28 cellular contexts compared by ENCODE assay signal in genomic region chr1:100428160-100428559, GRCh38.
DNase-seq lines count a peak whose midpoint lies in the region; ATAC-seq, FAIRE-seq and TF ChIP-seq lines count a peak whose summit lies in the region.
"Had no signal": no experiment of that assay in that cellular context is flagged by ENCODE, and none has a peak within 500 bp of the region (broad histone marks: within the 10 kb centered on the region; RNA-seq: fewer than 3 reads in every experiment).

No MANE protein-coding gene starts in this region.

- POLR2A ChIA-PET in HEK293 (lab: Yijun Ruan, JAX), result no interaction called here

- in situ Hi-C loops in HAP-1 (cut with MboI; ENCODE audit: low sequenced_read_pairs), result no loop called here

- H3K4me1 ChIP-seq in HEK293 (ENCODE audit: control insufficient read depth, insufficient read depth, low read length), result no peaks in the 10 kb centered on the region
- H3K4me1 ChIP-seq in small intestine (ENCODE audit: control insufficient read depth in 2 of 2, insufficient read depth in 1 of 2, low read depth in 1 of 2, low read length in 1 of 2), result no peaks in the 10 kb centered on the region
- H3K4me1 ChIP-seq in HAP-1, result 0 out of 2 replicates have a peak, but pooled peaks cover 2% of the 10 kb centered on the region
- H3K4me1 ChIP-seq: left ventricle myocardium inferior, testis, uterus had no signal

- peaks cover 2% of the 10 kb centered on the region for H3K9me3 Mint-ChIP-seq in activated T-cell treated with anti-CD3 and anti-CD28 coated beads, Interleukin-2, amount 50 U/mL, for 4 hours
- H3K9me3 Mint-ChIP-seq in activated T-helper 1 cell treated with anti-CD3 and anti-CD28 coated beads, Interleukin-12 subunit alpha, Interleukin-12 subunit beta, Interleukin-2, Interleukin-4 antibody, amounts not matched to agents 30 ng/mL and 10 ng/mL and 1 ng/mL, durations not matched to agents 14 hours and 24 hours and 36 hours, result no peaks in the 10 kb centered on the region
- H3K9me3 Mint-ChIP-seq: naive B cell; stimulated activated memory B cell treated with anti-CD40 and anti-IgM and Interleukin-4, amounts not matched to agents 10 μg/mL and 1 μg/mL and 100 μg/mL, for 72 hours had no signal

- peaks cover 62% of the 10 kb centered on the region for H3K4me1 Mint-ChIP-seq in activated T-cell treated with anti-CD3 and anti-CD28 coated beads, Interleukin-2, amount 50 U/mL, for 4 hours (ENCODE audit: low read depth)
- H3K4me1 Mint-ChIP-seq in activated T-helper 1 cell treated with anti-CD3 and anti-CD28 coated beads, Interleukin-12 subunit alpha, Interleukin-12 subunit beta, Interleukin-2, Interleukin-4 antibody, amounts not matched to agents 30 ng/mL and 10 ng/mL and 1 ng/mL, durations not matched to agents 14 hours and 24 hours and 36 hours (ENCODE audit: low read depth), result peaks cover 57% of the 10 kb centered on the region

- H3K27me3 ChIP-seq in small intestine (ENCODE audit: control insufficient read depth in 2 of 2, insufficient read depth in 2 of 2, low read length in 2 of 2), result no peaks in the 10 kb centered on the region
- no peaks in the 10 kb centered on the region for H3K27me3 ChIP-seq in HAP-1 (ENCODE audit: low read depth)
- H3K27me3 ChIP-seq: BLaER1 treated with 17β-estradiol and CSF1 and Interleukin-3, amounts not matched to agents 10 nM and 100 nM; brain microvascular endothelial cell; testis; uterus had no signal

- H3K36me3 ChIP-seq in HEK293 (ENCODE audit: control insufficient read depth in 2 of 2, insufficient read depth in 1 of 2, low read length in 2 of 2), result no peaks in the 10 kb centered on the region
- H3K36me3 ChIP-seq in small intestine (ENCODE audit: control insufficient read depth in 2 of 2, insufficient read depth in 2 of 2, low read length in 2 of 2), result peaks cover 0 to 4% of the 10 kb centered on the region in 2 donors
- no peaks in the 10 kb centered on the region for H3K36me3 ChIP-seq in HAP-1 (replicated peaks)
- H3K36me3 ChIP-seq: brain microvascular endothelial cell, uterus had no signal

- CTCF ChIA-PET in HEK293 (lab: Yijun Ruan, JAX), result interaction anchor here (0.6 kb wide), 1 partner anchor 53 kb away, joined by 3 read pairs; no protein-coding TSS in a partner anchor

- H3K4me3 ChIP-seq in HEK293 (ENCODE audit: low read depth, low read length) (no peak overlapping the region), small intestine (ENCODE audit: low read depth in 1 of 2, low read length in 2 of 2) (no peak overlapping the region), HAP-1 (no peak overlapping the region)
- H3K4me3 ChIP-seq: BLaER1 treated with 17β-estradiol and CSF1 and Interleukin-3, amounts not matched to agents 10 nM and 100 nM; left ventricle myocardium inferior; testis; uterus had no signal

- H3K27ac ChIP-seq in HEK293 (ENCODE audit: extremely low read depth, low read depth, low read length) (no peak overlapping the region), small intestine (ENCODE audit: low read depth in 1 of 2, low read length in 1 of 2) (no peak overlapping the region)
- H3K27ac ChIP-seq: BLaER1 treated with 17β-estradiol and CSF1 and Interleukin-3, amounts not matched to agents 10 nM and 100 nM; brain microvascular endothelial cell; left ventricle myocardium inferior; testis; uterus had no signal

- peak; percentile 70 to 74 for ATAC-seq in activated T-cell treated with anti-CD3 and anti-CD28 coated beads, Interleukin-2, amount 50 U/mL, for 4 hours
- ATAC-seq: Panc1; stimulated activated memory B cell treated with anti-CD40 and anti-IgM and Interleukin-4, amounts not matched to agents 10 μg/mL and 1 μg/mL and 100 μg/mL, for 72 hours had no signal

- FAIRE-seq in small intestine (lab: Jason Lieb, UNC), result peak; percentile 10
- FAIRE-seq: D721Med, frontal cortex, H54, HTR-8/SVneo had no signal

- H3K9me3 ChIP-seq in HEK293 (ENCODE audit: control insufficient read depth, insufficient read depth, low read depth, low read length), result no peaks in the 10 kb centered on the region
- H3K9me3 ChIP-seq in small intestine (ENCODE audit: control insufficient read depth, low read depth), result no peaks in the 10 kb centered on the region
- H3K9me3 ChIP-seq in HAP-1, result no peaks in the 10 kb centered on the region
- H3K9me3 ChIP-seq: BLaER1 treated with 17β-estradiol and CSF1 and Interleukin-3, amounts not matched to agents 10 nM and 100 nM; left ventricle myocardium inferior; testis; uterus had no signal

- intact Hi-C loops in activated T-helper 1 cell treated with anti-CD3 and anti-CD28 coated beads, Interleukin-12 subunit alpha, Interleukin-12 subunit beta, Interleukin-2, Interleukin-4 antibody, amounts not matched to agents 30 ng/mL and 10 ng/mL and 1 ng/mL, durations not matched to agents 14 hours and 24 hours and 36 hours (cut with micrococcal nuclease), result loop anchor here (1.0 kb wide), 1 partner anchor 12 kb away; no protein-coding TSS in a partner anchor

- H3K27ac Mint-ChIP-seq in activated T-helper 1 cell treated with anti-CD3 and anti-CD28 coated beads, Interleukin-12 subunit alpha, Interleukin-12 subunit beta, Interleukin-2, Interleukin-4 antibody, amounts not matched to agents 30 ng/mL and 10 ng/mL and 1 ng/mL, durations not matched to agents 14 hours and 24 hours and 36 hours, result peak overlapping the region; percentile 7
- H3K27ac Mint-ChIP-seq: stimulated activated memory B cell treated with anti-CD40 and anti-IgM and Interleukin-4, amounts not matched to agents 10 μg/mL and 1 μg/mL and 100 μg/mL, for 72 hours had no signal

- no peak for DNase-seq in activated T-cell treated with anti-CD3 and anti-CD28 coated beads, Interleukin-2, amount 50 U/mL, for 4 hours
- no peak for DNase-seq in activated T-cell treated with anti-CD3 and anti-CD28 coated beads, Interleukin-2, amount 50 U/mL, for 48 hours
- no peak for DNase-seq in activated T-helper 1 cell treated with anti-CD3 and anti-CD28 coated beads, Interleukin-12 subunit alpha, Interleukin-12 subunit beta, Interleukin-2, Interleukin-4 antibody, amounts not matched to agents 30 ng/mL and 10 ng/mL and 1 ng/mL, durations not matched to agents 14 hours and 24 hours and 36 hours (ENCODE audit: low spot score)
- DNase-seq in small intestine (no peak), HAP-1 (ENCODE audit: low spot score in 2 of 2) (no peak), NCI-H1105 treated with DMSO at 0.1 percent for 48 hours (lab: John Stamatoyannopoulos, UW) (no peak)
- DNase-seq: brain microvascular endothelial cell; effector memory CD4-positive, alpha-beta T cell; EL; hippocampal formation; KG1; left ventricle myocardium inferior; MM.1S; naive B cell; NCI-H1436 treated with DMSO at 0.1 percent for 48 hours; NCI-H524; nucleus accumbens; stimulated activated CD4-positive, alpha-beta T cell treated with anti-CD3 and anti-CD28 coated beads, Interleukin-2, amount 100 ng/mL, for 24 hours; testis; uterus had no signal

- H3K36me3 Mint-ChIP-seq in activated T-cell treated with anti-CD3 and anti-CD28 coated beads, Interleukin-2, amount 50 U/mL, for 4 hours (ENCODE audit: insufficient read depth), result peaks cover 24% of the 10 kb centered on the region
- H3K36me3 Mint-ChIP-seq in activated T-helper 1 cell treated with anti-CD3 and anti-CD28 coated beads, Interleukin-12 subunit alpha, Interleukin-12 subunit beta, Interleukin-2, Interleukin-4 antibody, amounts not matched to agents 30 ng/mL and 10 ng/mL and 1 ng/mL, durations not matched to agents 14 hours and 24 hours and 36 hours (ENCODE audit: low read depth), result peaks cover 36% of the 10 kb centered on the region
- H3K36me3 Mint-ChIP-seq: stimulated activated memory B cell treated with anti-CD40 and anti-IgM and Interleukin-4, amounts not matched to agents 10 μg/mL and 1 μg/mL and 100 μg/mL, for 72 hours had no signal

- H3K4me3 Mint-ChIP-seq in activated T-cell treated with anti-CD3 and anti-CD28 coated beads, Interleukin-2, amount 50 U/mL, for 4 hours, result no peak overlapping the region
- no peak overlapping the region for H3K4me3 Mint-ChIP-seq in activated T-helper 1 cell treated with anti-CD3 and anti-CD28 coated beads, Interleukin-12 subunit alpha, Interleukin-12 subunit beta, Interleukin-2, Interleukin-4 antibody, amounts not matched to agents 30 ng/mL and 10 ng/mL and 1 ng/mL, durations not matched to agents 14 hours and 24 hours and 36 hours
- H3K4me3 Mint-ChIP-seq: naive B cell; stimulated activated memory B cell treated with anti-CD40 and anti-IgM and Interleukin-4, amounts not matched to agents 10 μg/mL and 1 μg/mL and 100 μg/mL, for 72 hours had no signal

- no peak for TF ChIP-seq CTCF in HEK293 (tag by site-specific recombination; IDR thresholded peaks at IDR 0.05)

- H3K27me3 Mint-ChIP-seq in activated T-cell treated with anti-CD3 and anti-CD28 coated beads, Interleukin-2, amount 50 U/mL, for 4 hours (ENCODE audit: low read depth), result no peaks in the 10 kb centered on the region
- H3K27me3 Mint-ChIP-seq in activated T-helper 1 cell treated with anti-CD3 and anti-CD28 coated beads, Interleukin-12 subunit alpha, Interleukin-12 subunit beta, Interleukin-2, Interleukin-4 antibody, amounts not matched to agents 30 ng/mL and 10 ng/mL and 1 ng/mL, durations not matched to agents 14 hours and 24 hours and 36 hours (ENCODE audit: insufficient read depth), result peaks cover 2% of the 10 kb centered on the region
- H3K27me3 Mint-ChIP-seq: naive B cell; stimulated activated memory B cell treated with anti-CD40 and anti-IgM and Interleukin-4, amounts not matched to agents 10 μg/mL and 1 μg/mL and 100 μg/mL, for 72 hours had no signal

TF ChIP-seq in HEK293, 187 proteins besides CTCF, POLR2A, EP300 and RAD21:
- TF ChIP-seq ZNF629 (tag by site-specific recombination; IDR thresholded peaks at IDR 0.05) (peak; percentile 63), ZBTB21 (tag by site-specific recombination; IDR thresholded peaks at IDR 0.05) (0 out of 2 replicates have a peak, but pooled peaks have one; percentile 15), PRDM1 (tag by site-specific recombination; IDR thresholded peaks at IDR 0.05) (0 out of 2 replicates have a peak, but pooled peaks have one; percentile 17)
- TF ChIP-seq, protein P1, sequence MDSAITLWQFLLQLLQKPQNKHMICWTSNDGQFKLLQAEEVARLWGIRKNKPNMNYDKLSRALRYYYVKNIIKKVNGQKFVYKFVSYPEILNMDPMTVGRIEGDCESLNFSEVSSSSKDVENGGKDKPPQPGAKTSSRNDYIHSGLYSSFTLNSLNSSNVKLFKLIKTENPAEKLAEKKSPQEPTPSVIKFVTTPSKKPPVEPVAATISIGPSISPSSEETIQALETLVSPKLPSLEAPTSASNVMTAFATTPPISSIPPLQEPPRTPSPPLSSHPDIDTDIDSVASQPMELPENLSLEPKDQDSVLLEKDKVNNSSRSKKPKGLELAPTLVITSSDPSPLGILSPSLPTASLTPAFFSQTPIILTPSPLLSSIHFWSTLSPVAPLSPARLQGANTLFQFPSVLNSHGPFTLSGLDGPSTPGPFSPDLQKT (IDR thresholded peaks at IDR 0.05; ENCODE audit: borderline replicate concordance, low read depth, low read length), result no peak
